In genomic region chr9:96486351-96487029, GRCh38 we compare ENCODE assay signal across 9 cellular contexts. TPM values are rescaled to one million over a fixed set of nuclear protein-coding genes. Genes with fewer than 3 reads are reported as not detected.
A peak's percentile ranks its signal among the peaks of the same experiment; 100 is the strongest.
DNase-seq lines count a peak whose midpoint lies in the region; ATAC-seq, FAIRE-seq and TF ChIP-seq lines count a peak whose summit lies in the region.
"Had no signal": no experiment of that assay in that cellular context is flagged by ENCODE, and none has a peak within 500 bp of the region (broad histone marks: within the 10 kb centered on the region; RNA-seq: fewer than 3 reads in every experiment).

No MANE protein-coding gene starts in this region.

- H3K9me3 ChIP-seq in kidney (ENCODE audit: control insufficient read depth in 1 of 2, low read length in 2 of 2), result no peaks in the 10 kb centered on the region
- no peaks in the 10 kb centered on the region for H3K9me3 ChIP-seq in stomach smooth muscle (ENCODE audit: control insufficient read depth in 2 of 2, low read length in 2 of 2)

- intact Hi-C loops in kidney (cut with DNase I), result no loop called here

- H3K4me1 ChIP-seq in kidney (ENCODE audit: control insufficient read depth in 1 of 2, insufficient read depth in 1 of 2, low read depth in 1 of 2, low read length in 2 of 2) (peaks cover 6 to 20% of the 10 kb centered on the region in 2 donors), stomach smooth muscle (ENCODE audit: control insufficient read depth, insufficient read depth, low read length) (peaks cover 22% of the 10 kb centered on the region)

- H3K4me3 ChIP-seq in cardiac fibroblast (replicated peaks in 1 of 2; ENCODE audit: low read depth in 2 of 2, low read length in 2 of 2) (no peak overlapping the region), kidney (ENCODE audit: low read length in 2 of 2) (no peak overlapping the region), stomach smooth muscle (ENCODE audit: low read length in 2 of 2) (peak overlapping the region in 1 of 2 donors; percentile 40)

- TF ChIP-seq CTCF in cardiac fibroblast (IDR thresholded peaks at IDR 0.05; ENCODE audit: low read depth, low read length) (no peak), kidney (IDR thresholded peaks at IDR 0.05; ENCODE audit: borderline replicate concordance, extremely low read depth, insufficient read depth) (no peak)

- FAIRE-seq in kidney (lab: Jason Lieb, UNC), result no peak

- no peak overlapping the region for H3K4me3 Mint-ChIP-seq in naive thymus-derived CD8-positive, alpha-beta T cell

- no peaks in the 10 kb centered on the region for H3K27me3 ChIP-seq in stomach smooth muscle (ENCODE audit: control insufficient read depth in 1 of 2, insufficient read depth in 2 of 2, low read length in 2 of 2)

- H3K9me3 Mint-ChIP-seq in naive thymus-derived CD8-positive, alpha-beta T cell, result no peaks in the 10 kb centered on the region
- H3K9me3 Mint-ChIP-seq: activated T-cell treated with anti-CD3 and anti-CD28 coated beads, Interleukin-2, amount 50 U/mL, for 72 hours had no signal

- ATAC-seq in naive thymus-derived CD8-positive, alpha-beta T cell, result no peak
- ATAC-seq in HG03175 (IDR thresholded peaks at IDR 0.05; ENCODE audit: unreplicated experiment) (no peak), HG03469 (IDR thresholded peaks at IDR 0.05; ENCODE audit: unreplicated experiment) (no peak)
- ATAC-seq: activated T-cell treated with anti-CD3 and anti-CD28 coated beads, Interleukin-2, amount 50 U/mL, for 72 hours had no signal

- no peak overlapping the region for H3K27ac Mint-ChIP-seq in naive thymus-derived CD8-positive, alpha-beta T cell
- H3K27ac Mint-ChIP-seq: activated T-cell treated with anti-CD3 and anti-CD28 coated beads, Interleukin-2, amount 50 U/mL, for 72 hours had no signal

- H3K27ac ChIP-seq in kidney (ENCODE audit: low read depth in 2 of 2, low read length in 2 of 2) (peak overlapping the region; percentile 33 to 70), stomach smooth muscle (ENCODE audit: low read length) (peak overlapping the region; percentile 71)

- no peaks in the 10 kb centered on the region for H3K27me3 Mint-ChIP-seq in naive thymus-derived CD8-positive, alpha-beta T cell

- H3K36me3 ChIP-seq in kidney (ENCODE audit: control insufficient read depth in 1 of 2, insufficient read depth in 2 of 2, low read length in 2 of 2), result peaks cover 21 to 44% of the 10 kb centered on the region in 2 donors
- peaks cover 33 to 34% of the 10 kb centered on the region in 2 donors for H3K36me3 ChIP-seq in stomach smooth muscle (ENCODE audit: control insufficient read depth in 2 of 2, insufficient read depth in 2 of 2, low read length in 2 of 2)

- peaks cover 3 to 14% (median 6%) of the 10 kb centered on the region in 4 donors for H3K4me1 Mint-ChIP-seq in naive thymus-derived CD8-positive, alpha-beta T cell

- H3K36me3 Mint-ChIP-seq in naive thymus-derived CD8-positive, alpha-beta T cell, result peaks cover 0 to 91% (median 41%) of the 10 kb centered on the region in 3 donors

- DNase-seq in HS-5 (ENCODE audit: low read depth) (peak; percentile 34), cardiac fibroblast (ENCODE audit: low read depth in 2 of 2) (peak; percentile 55 to 81), kidney (peak; percentile 85), NCI-H2081 (lab: John Stamatoyannopoulos, UW) (no peak)
- no peak for DNase-seq in naive thymus-derived CD8-positive, alpha-beta T cell
- DNase-seq: activated T-cell treated with anti-CD3 and anti-CD28 coated beads, Interleukin-2, amount 50 U/mL, for 72 hours had no signal

- H3K9ac ChIP-seq in kidney (ENCODE audit: low read length in 2 of 2) (no peak overlapping the region), stomach smooth muscle (ENCODE audit: low read length in 2 of 2) (peak overlapping the region in 1 of 2 donors; percentile 42)

- POLR2A ChIA-PET in naive thymus-derived CD8-positive, alpha-beta T cell (lab: Charles Lee), result interaction anchor here (1.1 kb wide), 1 partner anchor 36 kb away, joined by 3 read pairs; no protein-coding TSS in a partner anchor

RNA-seq across cellular contexts. Expression of gene HABP4, which starts 36.5 kb away (rescaled TPM):
- 20.9 TPM for total RNA-seq in kidney
- 37.5 TPM for polyA plus RNA-seq in kidney (ENCODE audit: insufficient read depth, low read depth, low replicate concordance)
- total RNA-seq in naive thymus-derived CD8-positive, alpha-beta T cell, result 10 to 100 TPM; 30.8 to 31.4 TPM
- 10 to 100 TPM; 13.5 to 31.8 (median 14.3) TPM for polyA plus RNA-seq in naive thymus-derived CD8-positive, alpha-beta T cell

Comparison
In these comparisons a context has a peak if more than half of its experiments do, and no peak if none do; other contexts are left out.
1. DNase-seq: peak in HS-5 (single experiment), cardiac fibroblast (2 of 2) and kidney (single experiment); none in NCI-H2081 (0 of 2) and naive thymus-derived CD8-positive, alpha-beta T cell (0 of 10).